ENCODE assay signal across 19 cellular contexts in genomic region chr12:70240677-70241076, GRCh38. TPM values are rescaled to one million over a fixed set of nuclear protein-coding genes. Genes with fewer than 3 reads are reported as not detected.
DNase-seq lines count a peak whose midpoint lies in the region; ATAC-seq and TF ChIP-seq lines count a peak whose summit lies in the region.
"Had no signal": no experiment of that assay in that cellular context is flagged by ENCODE, and none has a peak within 500 bp of the region (broad histone marks: within the 10 kb centered on the region; RNA-seq: fewer than 3 reads in every experiment).

No MANE protein-coding gene starts in this region.

- DNase-seq in DND-41 (peak; percentile 26), nephron progenitor cell (no peak), activated gamma-delta T cell (lab: John Stamatoyannopoulos, UW) (no peak), KG1 (lab: John Stamatoyannopoulos, UW) (no peak)
- DNase-seq: activated CD8-positive, alpha-beta memory T cell treated with anti-CD3 and anti-CD28 coated beads, Interleukin-2, amount 50 U/mL, for 4 hours; dermis blood vessel endothelial cell; esophagus squamous epithelium; H9; left lung; NCI-H1048; right lobe of liver; stimulated activated CD4-positive, alpha-beta T cell treated with anti-CD3 and anti-CD28 coated beads, Interleukin-4, amount 100 ng/mL, for 4 hours; stimulated activated naive B cell treated with anti-CD40 and anti-IgM and Interleukin-4, amounts not matched to agents 10 μg/mL and 1 μg/mL and 100 μg/mL, for 72 hours; uterus had no signal

- H3K79me2 ChIP-seq in DND-41 (ENCODE audit: insufficient read depth, low read length) = peaks cover 57% of the 10 kb centered on the region

- H3K4me2 ChIP-seq in DND-41 (ENCODE audit: insufficient read depth, low read length) = peak overlapping the region; percentile 42

- peak overlapping the region in 3 of 4 donors; percentile 35 to 86 (median 76) for H3K4me3 Mint-ChIP-seq in IgD-negative memory B cell
- H3K4me3 Mint-ChIP-seq in activated T-helper 17 cell treated with anti-CD3 and anti-CD28 coated beads, Interleukin-2, amount 50 U/mL, for 72 hours = peak overlapping the region; percentile 24
- peak overlapping the region; percentile 31 for H3K4me3 Mint-ChIP-seq in nephron progenitor cell
- H3K4me3 Mint-ChIP-seq: H9; stimulated activated naive B cell treated with anti-CD40 and anti-IgM and Interleukin-4, amounts not matched to agents 10 μg/mL and 1 μg/mL and 100 μg/mL, for 72 hours had no signal

- H3K27ac ChIP-seq in DND-41 (ENCODE audit: low read length) = peak overlapping the region; percentile 52; the same call in 1 of the 2 replicates
- H3K27ac ChIP-seq: ascending aorta, esophagus squamous epithelium, hepatocyte, left lung, right lobe of liver, uterus had no signal

- H2AFZ ChIP-seq in DND-41 (ENCODE audit: low read depth, low read length) = no peak overlapping the region
- H2AFZ ChIP-seq: hepatocyte had no signal

- H3K27ac Mint-ChIP-seq in IgD-negative memory B cell (peak overlapping the region in 2 of 3 donors; percentile 22 to 46), nephron progenitor cell (no peak overlapping the region)
- no peak overlapping the region for H3K27ac Mint-ChIP-seq in activated T-helper 17 cell treated with anti-CD3 and anti-CD28 coated beads, Interleukin-2, amount 50 U/mL, for 72 hours
- H3K27ac Mint-ChIP-seq: stimulated activated naive B cell treated with anti-CD40 and anti-IgM and Interleukin-4, amounts not matched to agents 10 μg/mL and 1 μg/mL and 100 μg/mL, for 72 hours had no signal

- H3K36me3 ChIP-seq in DND-41 (ENCODE audit: insufficient read depth, low read length) = peaks cover 50% of the 10 kb centered on the region
- H3K36me3 ChIP-seq: uterus had no signal

- TF ChIP-seq CTCF in DND-41 (IDR thresholded peaks at IDR 0.05; ENCODE audit: borderline replicate concordance, extremely low read depth, low read length, poor library complexity, severe bottlenecking) (no peak), nephron progenitor cell (IDR thresholded peaks at IDR 0.05) (no peak)

- no peaks in the 10 kb centered on the region for H3K9me3 ChIP-seq in DND-41 (ENCODE audit: insufficient read depth, low read length, severe bottlenecking)
- H3K9me3 ChIP-seq: ascending aorta, esophagus squamous epithelium, left lung, right lobe of liver, uterus had no signal

- no peaks in the 10 kb centered on the region for H3K27me3 ChIP-seq in DND-41 (ENCODE audit: insufficient read depth, low read length, poor library complexity)
- H3K27me3 ChIP-seq: ascending aorta, esophagus squamous epithelium, hepatocyte, left lung, right lobe of liver, uterus had no signal

- peaks cover 10% of the 10 kb centered on the region for H3K36me3 Mint-ChIP-seq in IgD-negative memory B cell
- peaks cover 75% of the 10 kb centered on the region for H3K36me3 Mint-ChIP-seq in activated T-helper 17 cell treated with anti-CD3 and anti-CD28 coated beads, Interleukin-2, amount 50 U/mL, for 72 hours (ENCODE audit: low read depth)
- H3K36me3 Mint-ChIP-seq in nephron progenitor cell (ENCODE audit: low read depth) = peaks cover 49% of the 10 kb centered on the region

- H3K4me3 ChIP-seq in DND-41 (ENCODE audit: low read depth in 1 of 2, low read length in 2 of 2) = no peak overlapping the region
- H3K4me3 ChIP-seq: ascending aorta, esophagus squamous epithelium, hepatocyte, left lung, right lobe of liver, uterus had no signal

- H3K27me3 Mint-ChIP-seq in IgD-negative memory B cell (no peaks in the 10 kb centered on the region), nephron progenitor cell (ENCODE audit: low read depth, poor library complexity) (no peaks in the 10 kb centered on the region)
- H3K27me3 Mint-ChIP-seq in activated T-helper 17 cell treated with anti-CD3 and anti-CD28 coated beads, Interleukin-2, amount 50 U/mL, for 72 hours = no peaks in the 10 kb centered on the region
- H3K27me3 Mint-ChIP-seq: stimulated activated naive B cell treated with anti-CD40 and anti-IgM and Interleukin-4, amounts not matched to agents 10 μg/mL and 1 μg/mL and 100 μg/mL, for 72 hours had no signal

- peaks cover 39% of the 10 kb centered on the region for H3K4me1 ChIP-seq in DND-41 (ENCODE audit: insufficient read depth, low read length)

- ATAC-seq in DND-41 (ENCODE audit: insufficient read depth, low read depth) (peak; percentile 18; the same call in 1 of the 3 replicates), HG02970 (IDR thresholded peaks at IDR 0.05; ENCODE audit: low FRiP score, unreplicated experiment) (no peak)
- ATAC-seq in activated T-helper 17 cell treated with anti-CD3 and anti-CD28 coated beads, Interleukin-2, amount 50 U/mL, for 72 hours (replicated peaks) = no peak
- ATAC-seq: left lung; right lobe of liver; stimulated activated naive B cell treated with anti-CD40 and anti-IgM and Interleukin-4, amounts not matched to agents 10 μg/mL and 1 μg/mL and 100 μg/mL, for 72 hours had no signal

- H3K4me1 Mint-ChIP-seq in IgD-negative memory B cell = peaks cover 27 to 35% (median 34%) of the 10 kb centered on the region in 3 donors
- peaks cover 19% of the 10 kb centered on the region for H3K4me1 Mint-ChIP-seq in activated T-helper 17 cell treated with anti-CD3 and anti-CD28 coated beads, Interleukin-2, amount 50 U/mL, for 72 hours
- peaks cover 57% of the 10 kb centered on the region for H3K4me1 Mint-ChIP-seq in nephron progenitor cell

- peaks cover 0 to 3% (median 0%) of the 10 kb centered on the region in 3 donors for H3K9me3 Mint-ChIP-seq in IgD-negative memory B cell
- H3K9me3 Mint-ChIP-seq in activated T-helper 17 cell treated with anti-CD3 and anti-CD28 coated beads, Interleukin-2, amount 50 U/mL, for 72 hours = no peaks in the 10 kb centered on the region
- peaks cover 18% of the 10 kb centered on the region for H3K9me3 Mint-ChIP-seq in nephron progenitor cell

- H4K20me1 ChIP-seq in DND-41 (ENCODE audit: insufficient read depth, low read length) = peaks cover 20% of the 10 kb centered on the region

- H3K9ac ChIP-seq in DND-41 (ENCODE audit: low read depth, low read length) = no peak overlapping the region

RNA-seq across cellular contexts. Expression of gene CNOT2, which starts 2.6 kb away (rescaled TPM):
- polyA plus RNA-seq in IgD-negative memory B cell = 106 TPM
- 10 to 100 TPM; 66.4 to 71.1 TPM for total RNA-seq in activated T-helper 17 cell treated with anti-CD3 and anti-CD28 coated beads, Interleukin-2, amount 50 U/mL, for 72 hours

Comparison
In these comparisons a context has a peak if more than half of its experiments do, and no peak if none do; other contexts are left out.
1. H3K27ac Mint-ChIP-seq: peak in IgD-negative memory B cell (2 of 3); none in activated T-helper 17 cell treated with anti-CD3 and anti-CD28 coated beads, Interleukin-2, amount 50 U/mL, for 72 hours (single experiment) and nephron progenitor cell (single experiment).
2. H3K4me3 Mint-ChIP-seq: peak in every context shown above with its lines; median percentile 76 in IgD-negative memory B cell; 31 in nephron progenitor cell; 24 in activated T-helper 17 cell treated with anti-CD3 and anti-CD28 coated beads, Interleukin-2, amount 50 U/mL, for 72 hours.